In the genomic region with DNA sequence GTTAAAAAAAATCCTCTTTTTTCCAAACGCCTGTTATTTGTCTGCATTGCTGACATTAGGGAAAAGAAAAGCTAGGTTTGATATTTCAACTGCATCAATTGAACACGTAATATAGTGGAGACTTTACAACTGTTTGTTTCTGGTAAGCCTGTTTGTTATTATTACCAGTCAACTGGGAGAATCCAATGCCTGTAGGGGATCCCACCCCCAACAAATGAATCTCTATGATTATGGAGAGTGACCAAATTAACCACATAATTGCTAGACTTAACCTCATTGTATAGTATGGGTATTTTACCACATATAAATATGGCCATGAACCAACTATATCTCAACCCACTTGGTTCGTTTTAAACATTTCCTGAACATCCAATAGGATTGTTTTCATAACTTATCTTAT, we compare ENCODE assay signal across 21 cellular contexts.
"Had no signal": no experiment of that assay in that cellular context is flagged by ENCODE, and none has a peak within 500 bp of the region (broad histone marks: within the 10 kb centered on the region; RNA-seq: fewer than 3 reads in every experiment).

No MANE protein-coding gene starts in this region.

- H3K4me1 Mint-ChIP-seq: naive B cell had no signal

- H3K27ac ChIP-seq: foreskin keratinocyte, heart left ventricle, pancreas, stomach, upper lobe of left lung, uterus had no signal

- DNase-seq: effector memory CD4-positive, alpha-beta T cell; foreskin keratinocyte; heart left ventricle; hippocampal formation; left colon; left ventricle myocardium superior; mesenchymal stem cell; naive B cell; occipital lobe; pancreas; right cardiac atrium; small intestine; stimulated activated CD4-positive, alpha-beta T cell treated with anti-CD3 and anti-CD28 coated beads, Interleukin-12 subunit alpha, Interleukin-12 subunit beta, amount 100 ng/mL, for 4 hours; stimulated activated naive CD4-positive, alpha-beta T cell; stomach; tibial artery; upper lobe of left lung; uterus had no signal

- H3K9me3 Mint-ChIP-seq: naive B cell, nephron had no signal

- H3K4me3 ChIP-seq: heart left ventricle, lung, pancreas, stomach, tibial artery, upper lobe of left lung, uterus had no signal

- H3K27me3 Mint-ChIP-seq: naive B cell had no signal

- H3K36me3 Mint-ChIP-seq: naive B cell had no signal

- H3K27me3 ChIP-seq: foreskin keratinocyte, heart left ventricle, pancreas, stomach, tibial artery, upper lobe of left lung, uterus had no signal

- ATAC-seq: esophagus mucosa, foreskin keratinocyte, heart left ventricle, left colon, left ventricle myocardium superior, pancreas, right cardiac atrium had no signal

- H3K9me3 ChIP-seq: heart left ventricle, pancreas, stomach, tibial artery, upper lobe of left lung, uterus had no signal

- H3K36me3 ChIP-seq: heart left ventricle, pancreas, stomach, tibial artery, upper lobe of left lung, uterus had no signal

- H3K4me1 ChIP-seq: heart left ventricle, pancreas, stomach, upper lobe of left lung, uterus had no signal

- H3K4me3 Mint-ChIP-seq: naive B cell, nephron had no signal
